32 cellular contexts compared by ENCODE assay signal in genomic region chr6:115665310-115665709, GRCh38.
"Had no signal": no experiment of that assay in that cellular context is flagged by ENCODE, and none has a peak within 500 bp of the region (broad histone marks: within the 10 kb centered on the region; RNA-seq: fewer than 3 reads in every experiment).

No MANE protein-coding gene starts in this region.

- DNase-seq: Kasumi-1, MG63, MM.1S, MV-4-11, NCI-H1048, NCI-H1092, NCI-H1092 treated with DMSO at 0.1 percent for 48 hours, NCI-H1105, NCI-H1105 treated with DMSO at 0.1 percent for 48 hours, NCI-H1417 treated with DMSO at 0.1 percent for 48 hours, NCI-H1436, NCI-H1436 treated with DMSO at 0.1 percent for 48 hours, NCI-H1694, NCI-H1694 treated with DMSO at 0.1 percent for 48 hours, NCI-H187, NCI-H187 treated with DMSO at 0.1 percent for 48 hours, NCI-H1930, NCI-H2029, NCI-H2029 treated with DMSO at 0.1 percent for 48 hours, NCI-H2081, NCI-H2081 treated with DMSO at 0.1 percent for 48 hours, NCI-H2107, NCI-H2171, NCI-H2171 treated with DMSO at 0.1 percent for 48 hours, NCI-H2227 treated with DMSO at 0.1 percent for 48 hours, NCI-H226, NCI-H345, NCI-H446, NCI-H446 treated with DMSO at 0.1 percent for 48 hours, NCI-H510A, NCI-H510A treated with DMSO at 0.1 percent for 48 hours, NCI-H524 treated with DMSO at 0.1 percent for 48 hours had no signal

- H3K36me3 ChIP-seq: MG63 had no signal

- H3K9me3 ChIP-seq: MG63 had no signal

- H3K27me3 ChIP-seq: MG63 had no signal

- H3K4me3 ChIP-seq: MG63 had no signal
